21 cellular contexts compared by ENCODE assay signal in the genomic region with DNA sequence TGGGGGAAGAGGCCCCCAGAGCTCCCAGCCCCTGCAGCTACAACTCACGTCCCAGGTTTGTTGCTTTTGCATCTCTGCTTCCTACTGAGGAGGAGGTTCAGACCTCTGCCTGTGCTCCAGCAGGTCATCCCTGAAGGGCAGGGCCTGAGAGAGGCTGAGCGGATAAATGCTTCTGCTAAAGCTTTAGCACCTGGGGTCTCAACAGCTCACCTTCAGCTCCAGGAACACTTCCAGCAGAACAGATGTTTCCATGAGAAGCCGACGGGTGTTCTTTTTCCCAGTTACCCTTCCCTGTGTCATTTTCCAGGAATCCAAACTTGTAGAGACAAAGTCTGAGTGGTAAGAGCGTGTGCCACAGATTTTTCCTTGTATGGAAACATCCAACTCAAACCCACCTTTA.
DNase-seq lines count a peak whose midpoint lies in the region; ATAC-seq and TF ChIP-seq lines count a peak whose summit lies in the region.
"Had no signal": no experiment of that assay in that cellular context is flagged by ENCODE, and none has a peak within 500 bp of the region (broad histone marks: within the 10 kb centered on the region; RNA-seq: fewer than 3 reads in every experiment).

No MANE protein-coding gene starts in this region.

- no peak overlapping the region for H2BK120ac ChIP-seq in neuronal stem cell (ENCODE audit: low read depth, low read length)

- no peak overlapping the region for H2AK5ac ChIP-seq in neuronal stem cell (ENCODE audit: low read depth, low read length)

- no peak overlapping the region for H3K4ac ChIP-seq in neuronal stem cell (ENCODE audit: low read length)

- no peak overlapping the region for H4K8ac ChIP-seq in neuronal stem cell (ENCODE audit: low read depth, low read length)

- H3K9me3 ChIP-seq in left ventricle myocardium inferior (replicated peaks) (no peaks in the 10 kb centered on the region), heart left ventricle (no peaks in the 10 kb centered on the region), neuronal stem cell (replicated peaks in 1 of 2; ENCODE audit: control insufficient read depth in 2 of 2, insufficient read depth in 1 of 2, low read depth in 1 of 2, low read length in 2 of 2) (no peaks in the 10 kb centered on the region)
- H3K9me3 ChIP-seq: BE2C; BLaER1 treated with 17β-estradiol and CSF1 and Interleukin-3, amounts not matched to agents 10 nM and 100 nM had no signal

- DNase-seq in left ventricle myocardium inferior, result no peak
- no peak for DNase-seq in heart left ventricle
- DNase-seq in foreskin keratinocyte, result peak; percentile 4 to 19
- no peak for DNase-seq in neuronal stem cell (ENCODE audit: low spot score)
- DNase-seq in activated CD4-positive, alpha-beta T cell treated with anti-CD3 and anti-CD28 coated beads, Interleukin-2, amount 50 U/mL, for 48 hours, result no peak
- DNase-seq: ACHN; AML-193; BE2C; CD4-positive, alpha-beta T cell; CD8-positive, alpha-beta memory T cell; DMS 273 treated with DMSO at 0.1 percent for 48 hours; DMS79; EL; GDM1; H7 had no signal

- H3K36me3 ChIP-seq in left ventricle myocardium inferior, result no peaks in the 10 kb centered on the region
- no peaks in the 10 kb centered on the region for H3K36me3 ChIP-seq in heart left ventricle
- H3K36me3 ChIP-seq in neuronal stem cell (replicated peaks in 1 of 2; ENCODE audit: control insufficient read depth in 2 of 2, insufficient read depth in 2 of 2, low read length in 2 of 2), result no peaks in the 10 kb centered on the region
- H3K36me3 ChIP-seq: BE2C; BLaER1 treated with 17β-estradiol and CSF1 and Interleukin-3, amounts not matched to agents 10 nM and 100 nM had no signal

- ATAC-seq in heart left ventricle, result no peak
- no peak for ATAC-seq in foreskin keratinocyte
- no peak for ATAC-seq in GM21367 (IDR thresholded peaks at IDR 0.05; ENCODE audit: unreplicated experiment)
- no peak for ATAC-seq in HG02970 (IDR thresholded peaks at IDR 0.05; ENCODE audit: low FRiP score, unreplicated experiment)
- ATAC-seq: GM12878, HCT116 had no signal

- H2BK12ac ChIP-seq in neuronal stem cell (ENCODE audit: low read length), result no peak overlapping the region

- H3K27ac ChIP-seq in left ventricle myocardium inferior (replicated peaks), result peak overlapping the region; percentile 82
- H3K27ac ChIP-seq in heart left ventricle, result no peak overlapping the region
- H3K27ac ChIP-seq in foreskin keratinocyte, result no peak overlapping the region
- no peak overlapping the region for H3K27ac ChIP-seq in neuronal stem cell (replicated peaks; ENCODE audit: low read length)
- H3K27ac ChIP-seq: 22Rv1; BLaER1 treated with 17β-estradiol and CSF1 and Interleukin-3, amounts not matched to agents 10 nM and 100 nM had no signal

- no peak for TF ChIP-seq POLR2A in heart left ventricle (IDR thresholded peaks at IDR 0.05)

- no peak overlapping the region for H4K91ac ChIP-seq in neuronal stem cell (ENCODE audit: low read depth, low read length, poor library complexity)

- 68 to 92% (median 81%) methylated on average over 4 to 5 of the region's 5 CpGs for WGBS in heart left ventricle, 4 donors
- no CpG with 5 or more reads among the region's 5 CpGs for WGBS in neuronal stem cell (ENCODE audit: extremely low coverage in 2 of 2, insufficient read length in 2 of 2, insufficient replicate concordance in 1 of 2), 2 donors

- H3K23ac ChIP-seq in neuronal stem cell (ENCODE audit: low read depth, low read length, poor library complexity), result no peak overlapping the region

- TF ChIP-seq CTCF in left ventricle myocardium inferior (IDR thresholded peaks at IDR 0.05; ENCODE audit: borderline replicate concordance), result no peak
- no peak for TF ChIP-seq CTCF in heart left ventricle (IDR thresholded peaks at IDR 0.05)
- TF ChIP-seq CTCF in foreskin keratinocyte (conservative IDR thresholded peaks at IDR 0.05), result no peak

- H2BK5ac ChIP-seq in neuronal stem cell (ENCODE audit: low read length), result no peak overlapping the region

- intact Hi-C loops in left ventricle myocardium inferior (cut with micrococcal nuclease) (no loop called here), heart left ventricle (cut with DNase I) (loop anchor here in 3 of 10 donors (10.0 kb wide), 2 partner anchors 95 to 205 kb away; no protein-coding TSS in a partner anchor)

- no peaks in the 10 kb centered on the region for H3K79me1 ChIP-seq in neuronal stem cell (ENCODE audit: low read depth, low read length)

- no peak overlapping the region for H2AFZ ChIP-seq in neuronal stem cell (ENCODE audit: low read length)

- no peak overlapping the region for H2BK15ac ChIP-seq in neuronal stem cell (ENCODE audit: low read length)

- H3K4me3 ChIP-seq in left ventricle myocardium inferior (no peak overlapping the region), heart left ventricle (no peak overlapping the region), neuronal stem cell (ENCODE audit: low read length in 2 of 2) (no peak overlapping the region)
- H3K4me3 ChIP-seq: BLaER1 treated with 17β-estradiol and CSF1 and Interleukin-3, amounts not matched to agents 10 nM and 100 nM; GM12878 had no signal

- H3K4me1 ChIP-seq in left ventricle myocardium inferior (peaks cover 76% of the 10 kb centered on the region), heart left ventricle (peaks cover 0 to 38% (median 11%) of the 10 kb centered on the region in 12 donors), foreskin keratinocyte (no peaks in the 10 kb centered on the region), neuronal stem cell (ENCODE audit: control insufficient read depth in 2 of 2, insufficient read depth in 1 of 2, low read depth in 1 of 2, low read length in 2 of 2) (peaks cover 0 to 2% of the 10 kb centered on the region in 2 donors)
- H3K4me1 ChIP-seq: BE2C had no signal

- no peak overlapping the region for H3K4me2 ChIP-seq in neuronal stem cell (ENCODE audit: insufficient read depth, low read length, poor library complexity, severe bottlenecking)
- H3K4me2 ChIP-seq: BLaER1 treated with 17β-estradiol and CSF1 and Interleukin-3, amounts not matched to agents 10 nM and 100 nM had no signal

- H3K9ac ChIP-seq in neuronal stem cell (ENCODE audit: low read depth, low read length, poor library complexity), result no peak overlapping the region
- H3K9ac ChIP-seq: BLaER1 treated with 17β-estradiol and CSF1 and Interleukin-3, amounts not matched to agents 10 nM and 100 nM had no signal

- H3K18ac ChIP-seq in neuronal stem cell (ENCODE audit: low read length), result peak overlapping the region; percentile 39

- H3K27me3 ChIP-seq in left ventricle myocardium inferior (ENCODE audit: low read depth), result no peaks in the 10 kb centered on the region
- H3K27me3 ChIP-seq in heart left ventricle, result no peaks in the 10 kb centered on the region
- peaks cover 25% of the 10 kb centered on the region for H3K27me3 ChIP-seq in foreskin keratinocyte
- H3K27me3 ChIP-seq in neuronal stem cell (ENCODE audit: control insufficient read depth in 3 of 3, insufficient read depth in 3 of 3, low read depth in 1 of 3, low read length in 3 of 3), result no peaks in the 10 kb centered on the region
- H3K27me3 ChIP-seq: BE2C; BLaER1 treated with 17β-estradiol and CSF1 and Interleukin-3, amounts not matched to agents 10 nM and 100 nM had no signal

- peak overlapping the region; percentile 48 for H3K14ac ChIP-seq in neuronal stem cell (ENCODE audit: low read length)

Comparison
In these comparisons a context has a peak if more than half of its experiments do, and no peak if none do; other contexts are left out.
1. DNase-seq: peak in foreskin keratinocyte (2 of 2); none in left ventricle myocardium inferior (single experiment), heart left ventricle (0 of 5), neuronal stem cell (single experiment) and activated CD4-positive, alpha-beta T cell treated with anti-CD3 and anti-CD28 coated beads, Interleukin-2, amount 50 U/mL, for 48 hours (0 of 2).